1 cellular context compared by ENCODE assay signal in genomic region chr4:898869-899555, GRCh38.
TF ChIP-seq lines count a peak whose summit lies in the region.

No MANE protein-coding gene starts in this region.

TF ChIP-seq in H1, 55 proteins besides CTCF, POLR2A, EP300 and RAD21 (continued from another document):
- no peak for TF ChIP-seq RBBP5 (IDR thresholded peaks at IDR 0.05; ENCODE audit: borderline replicate concordance, low read depth, low read length)
